Comparison of ENCODE assay signal across 24 cellular contexts in the genomic region with DNA sequence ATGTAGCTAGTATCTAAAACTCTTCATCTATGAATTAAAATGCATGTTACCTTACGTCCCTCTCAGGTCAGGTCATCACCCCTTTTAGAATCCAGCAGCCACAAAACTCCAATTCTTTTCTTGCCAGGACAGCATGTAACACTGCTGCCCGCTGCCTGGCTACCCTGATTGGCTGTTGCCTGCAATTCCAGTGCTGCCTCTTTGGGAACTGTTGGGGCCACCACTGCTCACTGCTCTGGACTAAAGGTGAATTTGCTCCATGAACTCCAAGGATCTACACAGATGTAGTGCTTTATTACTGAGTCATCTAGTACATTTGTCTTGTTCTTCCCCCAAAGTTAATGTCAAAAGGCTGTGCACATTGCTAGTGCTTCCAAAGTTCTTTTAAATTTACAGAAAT. TPM values are rescaled to one million over a fixed set of nuclear protein-coding genes. Genes with fewer than 3 reads are reported as not detected.
A peak's percentile ranks its signal among the peaks of the same experiment; 100 is the strongest.
DNase-seq lines count a peak whose midpoint lies in the region; ATAC-seq, FAIRE-seq and TF ChIP-seq lines count a peak whose summit lies in the region.
"Had no signal": no experiment of that assay in that cellular context is flagged by ENCODE, and none has a peak within 500 bp of the region (broad histone marks: within the 10 kb centered on the region; RNA-seq: fewer than 3 reads in every experiment).

No MANE protein-coding gene starts in this region.

- peak; percentile 13 for DNase-seq in AG20443 (ENCODE audit: low spot score)
- DNase-seq in H54 (ENCODE audit: insufficient read length, low spot score): peak; percentile 9
- DNase-seq in WTC11 (ENCODE audit: low spot score): no peak
- DNase-seq in fibroblast of mammary gland (ENCODE audit: low read depth): peak; percentile 8
- no peak for DNase-seq in osteoblast (ENCODE audit: insufficient read length, low spot score, missing footprints)
- no peak for DNase-seq in body of pancreas
- no peak for DNase-seq in NCI-H1436 (lab: John Stamatoyannopoulos, UW)
- DNase-seq: 8988T; Calu3; CD8-positive, alpha-beta T cell; DMS53; DND-41; EL; H7; HFFc6 had no signal

- CTCF ChIA-PET in WTC11 (lab: Charles Lee): interaction anchor here (1.1 to 3.0 kb wide), 4 partner anchors 12 to 153 kb away, joined by 3 to 8 read pairs (median 4); no protein-coding TSS in a partner anchor

- POLR2A ChIA-PET in WTC11 (lab: Charles Lee): no interaction called here

- no peak overlapping the region for H3K4me2 ChIP-seq in osteoblast (ENCODE audit: insufficient read depth, low read length)
- H3K4me2 ChIP-seq: BLaER1 treated with 17β-estradiol and CSF1 and Interleukin-3, amounts not matched to agents 10 nM and 100 nM; GM23338 had no signal

- TF ChIP-seq POLR2A in H54 (IDR thresholded peaks at IDR 0.05; ENCODE audit: low read depth, low read length) (no peak), body of pancreas (IDR thresholded peaks at IDR 0.05) (no peak)

- no peak overlapping the region for H3K27ac Mint-ChIP-seq in WTC11
- H3K27ac Mint-ChIP-seq: B cell; CD8-positive, alpha-beta T cell; GM23338; HFFc6; IgD-negative memory B cell had no signal

- H3K27me3 Mint-ChIP-seq in WTC11 (ENCODE audit: low read depth): no peaks in the 10 kb centered on the region

- 79 to 91% methylated on average over 2 of the region's 2 CpGs for WGBS in body of pancreas, 2 donors

- H3K4me3 Mint-ChIP-seq in WTC11: no peak overlapping the region
- H3K4me3 Mint-ChIP-seq: B cell; CD8-positive, alpha-beta T cell; GM23338; HFFc6; IgD-negative memory B cell had no signal

- H3K36me3 Mint-ChIP-seq in WTC11: no peaks in the 10 kb centered on the region
- H3K36me3 Mint-ChIP-seq: CD8-positive, alpha-beta T cell; IgD-negative memory B cell had no signal

- H3K9me3 ChIP-seq in osteoblast (ENCODE audit: low read depth, low read length) (no peaks in the 10 kb centered on the region), body of pancreas (no peaks in the 10 kb centered on the region)
- H3K9me3 ChIP-seq: BLaER1 treated with 17β-estradiol and CSF1 and Interleukin-3, amounts not matched to agents 10 nM and 100 nM had no signal

- H3K79me2 ChIP-seq in osteoblast (ENCODE audit: insufficient read depth, low read length): no peaks in the 10 kb centered on the region

- H3K4me1 ChIP-seq in osteoblast (ENCODE audit: insufficient read depth, low read length) (no peaks in the 10 kb centered on the region), body of pancreas (no peaks in the 10 kb centered on the region)
- H3K4me1 ChIP-seq: BLaER1 treated with 17β-estradiol and CSF1 and Interleukin-3, amounts not matched to agents 10 nM and 100 nM had no signal

- no peak overlapping the region for H3K4me3 ChIP-seq in fibroblast of mammary gland (ENCODE audit: control insufficient read depth, low read depth, low read length)
- H3K4me3 ChIP-seq in osteoblast (ENCODE audit: insufficient read depth, low read length): no peak overlapping the region
- no peak overlapping the region for H3K4me3 ChIP-seq in body of pancreas
- H3K4me3 ChIP-seq: BLaER1 treated with 17β-estradiol and CSF1 and Interleukin-3, amounts not matched to agents 10 nM and 100 nM; GM23338 had no signal

- H3K36me3 ChIP-seq in osteoblast (ENCODE audit: insufficient read depth, low read length) (no peaks in the 10 kb centered on the region), body of pancreas (replicated peaks in 1 of 2; ENCODE audit: insufficient read depth in 1 of 2, low read depth in 2 of 2) (no peaks in the 10 kb centered on the region)
- H3K36me3 ChIP-seq: BLaER1 treated with 17β-estradiol and CSF1 and Interleukin-3, amounts not matched to agents 10 nM and 100 nM had no signal

- 0 out of 2 replicates have a peak, but pooled peaks cover 7% of the 10 kb centered on the region for H3K4me1 Mint-ChIP-seq in WTC11
- H3K4me1 Mint-ChIP-seq: B cell, IgD-negative memory B cell had no signal

- TF ChIP-seq CTCF in WTC11 (IDR thresholded peaks at IDR 0.05): no peak
- no peak for TF ChIP-seq CTCF in fibroblast of mammary gland (conservative IDR thresholded peaks at IDR 0.05; ENCODE audit: control insufficient read depth, insufficient read depth, low read depth, low read length)
- no peak for TF ChIP-seq CTCF in osteoblast (IDR thresholded peaks at IDR 0.05; ENCODE audit: extremely low read depth, low read depth, low read length)
- no peak for TF ChIP-seq CTCF in body of pancreas (IDR thresholded peaks at IDR 0.05)

- no peaks in the 10 kb centered on the region for H3K9me3 Mint-ChIP-seq in WTC11
- H3K9me3 Mint-ChIP-seq: CD8-positive, alpha-beta T cell; GM23338; HFFc6; IgD-negative memory B cell had no signal

- H2AFZ ChIP-seq in osteoblast (ENCODE audit: low read length): no peak overlapping the region
- H2AFZ ChIP-seq: GM23338 had no signal

- ATAC-seq in WTC11 (peak; percentile 65), body of pancreas (no peak)
- ATAC-seq: CD8-positive, alpha-beta T cell; GM23338; HCT116 had no signal

- H3K27ac ChIP-seq in osteoblast (ENCODE audit: low read depth, low read length): no peak overlapping the region
- H3K27ac ChIP-seq in body of pancreas: no peak overlapping the region
- H3K27ac ChIP-seq: BLaER1 treated with 17β-estradiol and CSF1 and Interleukin-3, amounts not matched to agents 10 nM and 100 nM had no signal

- no peaks in the 10 kb centered on the region for H3K27me3 ChIP-seq in osteoblast (ENCODE audit: insufficient read depth, low read length)
- no peaks in the 10 kb centered on the region for H3K27me3 ChIP-seq in body of pancreas
- H3K27me3 ChIP-seq: BLaER1 treated with 17β-estradiol and CSF1 and Interleukin-3, amounts not matched to agents 10 nM and 100 nM had no signal

- no peaks in the 10 kb centered on the region for H4K20me1 ChIP-seq in osteoblast (ENCODE audit: insufficient read depth, low read length)
- H4K20me1 ChIP-seq: BLaER1 treated with 17β-estradiol and CSF1 and Interleukin-3, amounts not matched to agents 10 nM and 100 nM had no signal

- intact Hi-C loops in body of pancreas (cut with DNase I): no loop called here

- no peak for FAIRE-seq in H54 (lab: Jason Lieb, UNC)
- FAIRE-seq: GM12892, GM18507, HTR-8/SVneo had no signal

TF ChIP-seq in WTC11, 78 proteins besides CTCF, POLR2A, EP300 and RAD21:
- TF ChIP-seq E2F4 (CRISPR knock-in tag; IDR thresholded peaks at IDR 0.05; ENCODE audit: borderline replicate concordance, low read depth) (no peak), ERG (CRISPR knock-in tag; IDR thresholded peaks at IDR 0.05) (no peak), ZBTB21 (CRISPR knock-in tag; IDR thresholded peaks at IDR 0.05; ENCODE audit: borderline replicate concordance) (no peak), NR2C2 (CRISPR knock-in tag; IDR thresholded peaks at IDR 0.05) (no peak), KAT7 (CRISPR knock-in tag; IDR thresholded peaks at IDR 0.05; ENCODE audit: borderline replicate concordance) (no peak), TEAD1 (CRISPR knock-in tag; IDR thresholded peaks at IDR 0.05) (no peak), NFYB (CRISPR knock-in tag; conservative IDR thresholded peaks at IDR 0.05; ENCODE audit: low read depth) (no peak), PREB (CRISPR knock-in tag; IDR thresholded peaks at IDR 0.05; ENCODE audit: borderline replicate concordance) (no peak), SOX15 (CRISPR knock-in tag; IDR thresholded peaks at IDR 0.05) (no peak), ZNF219 (CRISPR knock-in tag; IDR thresholded peaks at IDR 0.05; ENCODE audit: borderline replicate concordance) (no peak)

RNA-seq across cellular contexts. Expression of gene SCIN, which starts 40.4 kb away (rescaled TPM):
- 0.80 to 1.2 TPM (median 0.98 TPM) in 3 replicates for total RNA-seq in WTC11 (2021)
- total RNA-seq in osteoblast: 4.7 TPM in 2 replicates
- 1 to 10 TPM in 1 of 2 donors, not detected in 1; 1.3 TPM for total RNA-seq in body of pancreas
- total RNA-seq: CD8-positive, alpha-beta T cell; G401; H7 had no signal

Comparison
In these comparisons a context has a peak if more than half of its experiments do, and no peak if none do; other contexts are left out.
1. DNase-seq: peak in AG20443 (single experiment), H54 (single experiment) and fibroblast of mammary gland (single experiment); none in WTC11 (single experiment), osteoblast (single experiment), body of pancreas (0 of 4) and NCI-H1436 (single experiment).